Comparison of ENCODE assay signal across 15 cellular contexts in genomic region chr16:88333645-88334516, GRCh38. TPM values are rescaled to one million over a fixed set of nuclear protein-coding genes. Genes with fewer than 3 reads are reported as not detected.
A peak's percentile ranks its signal among the peaks of the same experiment; 100 is the strongest.
DNase-seq lines count a peak whose midpoint lies in the region; ATAC-seq and TF ChIP-seq lines count a peak whose summit lies in the region.
"Had no signal": no experiment of that assay in that cellular context is flagged by ENCODE, and none has a peak within 500 bp of the region (broad histone marks: within the 10 kb centered on the region; RNA-seq: fewer than 3 reads in every experiment).

No MANE protein-coding gene starts in this region.

- H3K4me3 ChIP-seq in SK-N-SH (ENCODE audit: low read depth in 2 of 2, low read length in 1 of 2) (no peak overlapping the region), PC-3 (ENCODE audit: low read length) (0 out of 2 replicates have a peak overlapping the region, but pooled peaks have one; percentile 35)
- H3K4me3 ChIP-seq: psoas muscle had no signal

- POLR2A ChIA-PET in SK-N-SH (lab: Yijun Ruan, JAX): no interaction called here
- POLR2A ChIA-PET in PC-3 (lab: Charles Lee; ENCODE audit: unreplicated experiment): no interaction called here

- H3K36me3 ChIP-seq in SK-N-SH (replicated peaks in 1 of 2; ENCODE audit: control insufficient read depth in 1 of 2, insufficient read depth in 2 of 2, low read length in 1 of 2): no peaks in the 10 kb centered on the region
- no peaks in the 10 kb centered on the region for H3K36me3 ChIP-seq in PC-3 (ENCODE audit: low read depth, low read length)
- H3K36me3 ChIP-seq: WERI-Rb-1 had no signal

- H3K4me3 Mint-ChIP-seq in stimulated activated memory B cell treated with anti-CD40 and anti-IgM and Interleukin-4, amounts not matched to agents 10 μg/mL and 1 μg/mL and 100 μg/mL, for 72 hours: no peak overlapping the region

- H3K4me1 ChIP-seq in SK-N-SH (ENCODE audit: control insufficient read depth in 1 of 2, insufficient read depth in 2 of 2, low read depth in 1 of 2, low read length in 1 of 2) (peaks cover 18 to 24% of the 10 kb centered on the region in 2 experiments; a peak in 3 of 4 replicates), PC-3 (ENCODE audit: insufficient read depth, low read length) (peaks cover 27% of the 10 kb centered on the region)

- DNase-seq in SK-N-SH (no peak), PC-3 (no peak), epithelial cell of prostate (ENCODE audit: low read depth, low spot score) (no peak), AG20443 (ENCODE audit: low spot score) (no peak)
- DNase-seq in central memory CD4-positive, alpha-beta T cell: no peak
- DNase-seq: left cardiac atrium, NCI-H1417, NCI-H446, psoas muscle, WERI-Rb-1 had no signal

- no peaks in the 10 kb centered on the region for H3K36me3 Mint-ChIP-seq in stimulated activated memory B cell treated with anti-CD40 and anti-IgM and Interleukin-4, amounts not matched to agents 10 μg/mL and 1 μg/mL and 100 μg/mL, for 72 hours
- H3K36me3 Mint-ChIP-seq: IgD-negative memory B cell had no signal

- H3K9ac ChIP-seq in SK-N-SH: peak overlapping the region; percentile 27; the same call in 1 of the 2 replicates
- peak overlapping the region; percentile 99 for H3K9ac ChIP-seq in PC-3 (ENCODE audit: low read length)

- H3K9me2 ChIP-seq in SK-N-SH (no peaks in the 10 kb centered on the region), PC-3 (replicated peaks; ENCODE audit: low read length) (0 out of 2 replicates have a peak, but pooled peaks cover 3% of the 10 kb centered on the region)

- CTCF ChIA-PET in SK-N-SH (lab: Yijun Ruan, JAX): no interaction called here
- CTCF ChIA-PET in PC-3 (lab: Charles Lee): no interaction called here

- H3K27ac Mint-ChIP-seq in stimulated activated memory B cell treated with anti-CD40 and anti-IgM and Interleukin-4, amounts not matched to agents 10 μg/mL and 1 μg/mL and 100 μg/mL, for 72 hours: peak overlapping the region; percentile 23

- intact Hi-C loops in PC-3 (cut with micrococcal nuclease): loop anchor here (5.0 to 10.0 kb wide), 2 partner anchors 51 to 92 kb away; partner anchors contain the start of gene ZNF469

- peaks cover 7% of the 10 kb centered on the region for H3K9me3 Mint-ChIP-seq in stimulated activated memory B cell treated with anti-CD40 and anti-IgM and Interleukin-4, amounts not matched to agents 10 μg/mL and 1 μg/mL and 100 μg/mL, for 72 hours

- peaks cover 9% of the 10 kb centered on the region for H3K4me1 Mint-ChIP-seq in stimulated activated memory B cell treated with anti-CD40 and anti-IgM and Interleukin-4, amounts not matched to agents 10 μg/mL and 1 μg/mL and 100 μg/mL, for 72 hours
- H3K4me1 Mint-ChIP-seq: IgD-negative memory B cell had no signal

- peaks cover 20% of the 10 kb centered on the region for H3F3A ChIP-seq in SK-N-SH (replicated peaks; ENCODE audit: insufficient read depth)
- H3F3A ChIP-seq in PC-3 (ENCODE audit: low read length, unreplicated experiment): no peaks in the 10 kb centered on the region

- H3K27me3 Mint-ChIP-seq in stimulated activated memory B cell treated with anti-CD40 and anti-IgM and Interleukin-4, amounts not matched to agents 10 μg/mL and 1 μg/mL and 100 μg/mL, for 72 hours: peaks cover 32% of the 10 kb centered on the region

- TF ChIP-seq RAD21 in SK-N-SH (IDR thresholded peaks at IDR 0.05; ENCODE audit: low read length): no peak

- TSS peak; percentile 53 for BruUV-seq in PC-3 (replicated peaks; lab: Mats Ljungman, UMichigan)

- H3K79me2 ChIP-seq in SK-N-SH (ENCODE audit: insufficient read depth) (no peaks in the 10 kb centered on the region), PC-3 (ENCODE audit: low read length) (no peaks in the 10 kb centered on the region)

- ATAC-seq in SK-N-SH treated with all-trans-retinoic acid at 6 μM for 48 hours: no peak
- no peak for ATAC-seq in PC-3
- no peak for ATAC-seq in stimulated activated memory B cell treated with anti-CD40 and anti-IgM and Interleukin-4, amounts not matched to agents 10 μg/mL and 1 μg/mL and 100 μg/mL, for 72 hours
- ATAC-seq in GM19324 (IDR thresholded peaks at IDR 0.05; ENCODE audit: low FRiP score, unreplicated experiment): no peak
- ATAC-seq: left cardiac atrium, psoas muscle had no signal

- peak overlapping the region in 1 of 2 experiments; percentile 100; a peak in 2 of 4 replicates for H3K27ac ChIP-seq in SK-N-SH (ENCODE audit: low read depth in 2 of 2, low read length in 1 of 2)
- H3K27ac ChIP-seq in PC-3 (ENCODE audit: low read length): peak overlapping the region; percentile 100
- H3K27ac ChIP-seq in epithelial cell of prostate: peak overlapping the region; percentile 88
- H3K27ac ChIP-seq: 22Rv1, psoas muscle, WERI-Rb-1 had no signal

- TF ChIP-seq EP300 in SK-N-SH (IDR thresholded peaks at IDR 0.05; ENCODE audit: borderline replicate concordance in 1 of 2, low read depth in 1 of 2, low read length in 1 of 2): no peak

- H3K9me3 ChIP-seq in SK-N-SH: no peaks in the 10 kb centered on the region
- no peaks in the 10 kb centered on the region for H3K9me3 ChIP-seq in PC-3 (ENCODE audit: low read length)
- H3K9me3 ChIP-seq: psoas muscle had no signal

- H4K20me1 ChIP-seq in SK-N-SH (ENCODE audit: insufficient read depth) (no peaks in the 10 kb centered on the region), PC-3 (ENCODE audit: low read length) (no peaks in the 10 kb centered on the region)

- H3K27me3 ChIP-seq in SK-N-SH (ENCODE audit: insufficient read depth) (no peaks in the 10 kb centered on the region), PC-3 (ENCODE audit: low read length) (no peaks in the 10 kb centered on the region)

- TF ChIP-seq CTCF in SK-N-SH (IDR thresholded peaks at IDR 0.05): no peak
- TF ChIP-seq CTCF in PC-3 (conservative IDR thresholded peaks at IDR 0.05; ENCODE audit: low read depth, low read length): no peak

- H2AFZ ChIP-seq in SK-N-SH (ENCODE audit: low read depth) (no peak overlapping the region), PC-3 (ENCODE audit: low read length) (no peak overlapping the region)

- 73% methylated on average over 15 of the region's 15 CpGs for WGBS in SK-N-SH (ENCODE audit: low lambda C conversion rate)

- peak overlapping the region; percentile 43; the same call in 1 of the 2 replicates for H3K4me2 ChIP-seq in SK-N-SH
- peak overlapping the region; percentile 71 for H3K4me2 ChIP-seq in PC-3 (ENCODE audit: low read length)

TF ChIP-seq in SK-N-SH, 30 proteins besides CTCF, POLR2A, EP300 and RAD21:
- no peak for TF ChIP-seq FOXM1 (IDR thresholded peaks at IDR 0.05; ENCODE audit: low read depth)
- TF ChIP-seq IRF3 (IDR thresholded peaks at IDR 0.05; ENCODE audit: low read depth, low read length): no peak
- no peak for TF ChIP-seq MXI1 (IDR thresholded peaks at IDR 0.05; ENCODE audit: low read depth, low read length)

TF ChIP-seq in SK-N-SH treated with all-trans-retinoic acid at 6 μM for 48 hours, 23 proteins besides CTCF, POLR2A, EP300 and RAD21:
- TF ChIP-seq OSR1 (CRISPR knock-in tag; IDR thresholded peaks at IDR 0.05) (no peak), ZFP30 (CRISPR knock-in tag; IDR thresholded peaks at IDR 0.05) (no peak), ZC3H10 (CRISPR knock-in tag; IDR thresholded peaks at IDR 0.05) (no peak), PPARA (CRISPR knock-in tag; IDR thresholded peaks at IDR 0.05; ENCODE audit: borderline replicate concordance) (no peak), RARB (CRISPR knock-in tag; IDR thresholded peaks at IDR 0.05) (no peak), ZNF8 (CRISPR knock-in tag; IDR thresholded peaks at IDR 0.05) (no peak)

RNA-seq across cellular contexts. Expression of gene ZNF469, which starts 48.9 kb away (rescaled TPM):
- polyA plus RNA-seq in SK-N-SH (2012; rRNA removed): 0.24 and 0.56 TPM in 2 replicates
- polyA plus RNA-seq in SK-N-SH (2012; cell fraction: cytosol; rRNA removed): 0.19 and 0.34 TPM in 2 replicates
- 1.3 and 1.7 TPM in 2 replicates for polyA plus RNA-seq in SK-N-SH (2012; cell fraction: nucleus; rRNA removed)
- 3.1 and 5.8 TPM in 2 replicates for total RNA-seq in PC-3 (2014; rRNA removed)
